8 cellular contexts compared by ENCODE assay signal in genomic region chr1:148749335-148749681, GRCh38. TPM values are rescaled to one million over a fixed set of nuclear protein-coding genes. Genes with fewer than 3 reads are reported as not detected.
A peak's percentile ranks its signal among the peaks of the same experiment; 100 is the strongest.
DNase-seq lines count a peak whose midpoint lies in the region; ATAC-seq, FAIRE-seq and TF ChIP-seq lines count a peak whose summit lies in the region.
"Not testable (repeated sequence)": the region's sequence is repeated elsewhere in the genome, so short reads cannot be mapped to it uniquely, and the experiment has no call there.

No MANE protein-coding gene starts in this region.

- not testable (repeated sequence) for H3K9me3 ChIP-seq in CD8-positive, alpha-beta T cell (ENCODE audit: low read length); naive thymus-derived CD4-positive, alpha-beta T cell (ENCODE audit: control insufficient read depth in 2 of 3, low read length in 3 of 3)

- not testable (repeated sequence) for H3K4me3 Mint-ChIP-seq in CD8-positive, alpha-beta T cell; T-cell; naive thymus-derived CD4-positive, alpha-beta T cell

- H3K27me3 ChIP-seq in CD8-positive, alpha-beta T cell (ENCODE audit: insufficient read depth, low read length); naive thymus-derived CD4-positive, alpha-beta T cell (ENCODE audit: control insufficient read depth in 2 of 2, insufficient read depth in 2 of 2, low read length in 2 of 2): not testable (repeated sequence)

- H3K4me1 ChIP-seq in CD8-positive, alpha-beta T cell (ENCODE audit: insufficient read depth, low read length); naive thymus-derived CD4-positive, alpha-beta T cell (ENCODE audit: control insufficient read depth in 2 of 2, insufficient read depth in 2 of 2, low read length in 2 of 2): not testable (repeated sequence)

- not testable (repeated sequence) for H3K27ac Mint-ChIP-seq in CD8-positive, alpha-beta T cell; T-cell; naive thymus-derived CD4-positive, alpha-beta T cell

- POLR2A ChIA-PET in CD8-positive, alpha-beta T cell (lab: Charles Lee); T-cell (lab: Charles Lee); naive thymus-derived CD4-positive, alpha-beta T cell (lab: Charles Lee): not testable (repeated sequence)

- intact Hi-C loops in CD8-positive, alpha-beta T cell (cut with DNase I, micrococcal nuclease); naive thymus-derived CD4-positive, alpha-beta T cell (cut with micrococcal nuclease): not testable (repeated sequence)

- not testable (repeated sequence) for H3K4me3 ChIP-seq in CD8-positive, alpha-beta T cell (ENCODE audit: low read depth, low read length); naive thymus-derived CD4-positive, alpha-beta T cell (ENCODE audit: low read length)

- not testable (repeated sequence) for H3K36me3 ChIP-seq in CD8-positive, alpha-beta T cell (ENCODE audit: insufficient read depth, low read length); naive thymus-derived CD4-positive, alpha-beta T cell (ENCODE audit: control insufficient read depth in 2 of 3, insufficient read depth in 3 of 3, low read length in 3 of 3)

- H3K27me3 Mint-ChIP-seq in CD8-positive, alpha-beta T cell (ENCODE audit: low read depth); T-cell; naive thymus-derived CD4-positive, alpha-beta T cell: not testable (repeated sequence)

- not testable (repeated sequence) for H3K36me3 Mint-ChIP-seq in CD8-positive, alpha-beta T cell; T-cell; naive thymus-derived CD4-positive, alpha-beta T cell

- peak; percentile 29 for FAIRE-seq in endometrium (lab: Jason Lieb, UNC)

- not testable (repeated sequence) for TF ChIP-seq CTCF in CD8-positive, alpha-beta T cell (IDR thresholded peaks at IDR 0.05)

- peak; percentile 95 for ATAC-seq in CD8-positive, alpha-beta T cell
- ATAC-seq in GM18907 (IDR thresholded peaks at IDR 0.05; ENCODE audit: unreplicated experiment) (peak; percentile 89), GM21447 (IDR thresholded peaks at IDR 0.05; ENCODE audit: unreplicated experiment) (peak; percentile 86), HG02798 (IDR thresholded peaks at IDR 0.05; ENCODE audit: poor library complexity, unreplicated experiment) (peak; percentile 92), HG03196 (IDR thresholded peaks at IDR 0.05; ENCODE audit: unreplicated experiment) (peak; percentile 95), T-cell (replicated peaks in 1 of 4) (peak; percentile 95 to 98 (median 96))
- peak; percentile 98 for ATAC-seq in naive thymus-derived CD4-positive, alpha-beta T cell

- H3K27ac ChIP-seq in CD8-positive, alpha-beta T cell (ENCODE audit: low read depth, low read length); naive thymus-derived CD4-positive, alpha-beta T cell (ENCODE audit: low read depth, low read length): not testable (repeated sequence)

- not testable (repeated sequence) for DNase-seq in CD8-positive, alpha-beta T cell; T-cell; naive thymus-derived CD4-positive, alpha-beta T cell

- H3K4me1 Mint-ChIP-seq in CD8-positive, alpha-beta T cell (ENCODE audit: low read depth); T-cell; naive thymus-derived CD4-positive, alpha-beta T cell: not testable (repeated sequence)

- not testable (repeated sequence) for H3K9me3 Mint-ChIP-seq in CD8-positive, alpha-beta T cell; T-cell; naive thymus-derived CD4-positive, alpha-beta T cell

- CTCF ChIA-PET in CD8-positive, alpha-beta T cell (lab: Charles Lee); T-cell (lab: Charles Lee); naive thymus-derived CD4-positive, alpha-beta T cell (lab: Charles Lee): not testable (repeated sequence)

RNA-seq across cellular contexts. Expression of gene NUDT4B, which starts 0.7 kb away (rescaled TPM):
- not detected for total RNA-seq in CD8-positive, alpha-beta T cell
- total RNA-seq in T-cell: 1 to 10 TPM in 1 of 5 donors, under 1 TPM in 1, not detected in 3; 0.55 to 1.9 TPM
- total RNA-seq in naive thymus-derived CD4-positive, alpha-beta T cell: under 1 TPM in 2 of 5 experiments, not detected in 3; 0.62 to 0.69 TPM
- 10 to 100 TPM in 1 of 2 donors, 1 to 10 TPM in 1; 3.7 to 11.2 TPM for polyA plus RNA-seq in naive thymus-derived CD4-positive, alpha-beta T cell
